ENCODE assay signal across 12 cellular contexts in genomic region chr14:73235531-73236155, GRCh38. TPM values are rescaled to one million over a fixed set of nuclear protein-coding genes. Genes with fewer than 3 reads are reported as not detected.
DNase-seq lines count a peak whose midpoint lies in the region; ATAC-seq, FAIRE-seq and TF ChIP-seq lines count a peak whose summit lies in the region.
"Had no signal": no experiment of that assay in that cellular context is flagged by ENCODE, and none has a peak within 500 bp of the region (broad histone marks: within the 10 kb centered on the region; RNA-seq: fewer than 3 reads in every experiment).

No MANE protein-coding gene starts in this region.

- H3K9ac ChIP-seq in HUES64 (ENCODE audit: low read depth, low read length) (peak overlapping the region; percentile 50), iPS-15b (ENCODE audit: low read depth, low read length) (no peak overlapping the region)

- 0% methylated on average over 3 of the region's 6 CpGs for WGBS in HUES64
- WGBS in small intestine, 3 donors, result 18 to 37% (median 33%) methylated on average over 6 of the region's 6 CpGs

- peak; percentile 53 for DNase-seq in small intestine
- DNase-seq in KG1 (lab: John Stamatoyannopoulos, UW), result no peak
- no peak for DNase-seq in NOMO-1 treated with DMSO at 0.1 percent for 48 hours (lab: John Stamatoyannopoulos, UW; ENCODE audit: unreplicated experiment)
- no peak for DNase-seq in Ammon's horn (ENCODE audit: low spot score)
- no peak for DNase-seq in brain microvascular endothelial cell
- DNase-seq: activated naive CD4-positive, alpha-beta T cell treated with anti-CD3 and anti-CD28 coated beads, Interleukin-2, amount 50 U/mL, for 16 hours; DMS153; NCI-H1092 had no signal

- H3K4me1 Mint-ChIP-seq in activated T-helper 17 cell treated with anti-CD3 and anti-CD28 coated beads, Interleukin-2, amount 50 U/mL, for 72 hours, result peaks cover 4% of the 10 kb centered on the region

- peak overlapping the region; percentile 52 for H3K4me3 ChIP-seq in HUES64 (ENCODE audit: low read length)
- peak overlapping the region; percentile 20 for H3K4me3 ChIP-seq in iPS-15b (ENCODE audit: low read depth, low read length)
- no peak overlapping the region for H3K4me3 ChIP-seq in small intestine (ENCODE audit: low read depth in 1 of 2, low read length in 2 of 2)
- H3K4me3 ChIP-seq in brain microvascular endothelial cell (ENCODE audit: low read depth, low read length), result no peak overlapping the region

- no peak overlapping the region for H3K27ac Mint-ChIP-seq in activated T-helper 17 cell treated with anti-CD3 and anti-CD28 coated beads, Interleukin-2, amount 50 U/mL, for 72 hours

- in situ Hi-C loops in brain microvascular endothelial cell (cut with HindIII; ENCODE audit: low pct_ligation_motif_present, low sequenced_read_pairs), result no loop called here

- no peak for ATAC-seq in activated T-helper 17 cell treated with anti-CD3 and anti-CD28 coated beads, Interleukin-2, amount 50 U/mL, for 72 hours (replicated peaks)

- no peaks in the 10 kb centered on the region for H3K9me3 ChIP-seq in HUES64 (ENCODE audit: insufficient read depth, low read depth, low read length)
- no peaks in the 10 kb centered on the region for H3K9me3 ChIP-seq in iPS-15b (ENCODE audit: control insufficient read depth, insufficient read depth, low read length)
- no peaks in the 10 kb centered on the region for H3K9me3 ChIP-seq in small intestine (ENCODE audit: control insufficient read depth, low read depth)

- H3K4me1 ChIP-seq in HUES64 (ENCODE audit: insufficient read depth, low read length), result peaks cover 54% of the 10 kb centered on the region
- H3K4me1 ChIP-seq in iPS-15b (ENCODE audit: control insufficient read depth, insufficient read depth, low read length), result peaks cover 33% of the 10 kb centered on the region
- H3K4me1 ChIP-seq in small intestine (ENCODE audit: control insufficient read depth in 2 of 2, insufficient read depth in 1 of 2, low read depth in 1 of 2, low read length in 1 of 2), result peaks cover 0 to 8% of the 10 kb centered on the region in 2 donors

- H3K27me3 ChIP-seq in HUES64 (ENCODE audit: insufficient read depth, low read length) (peaks cover 62% of the 10 kb centered on the region), iPS-15b (ENCODE audit: control insufficient read depth, insufficient read depth, low read length) (peaks cover 29% of the 10 kb centered on the region), small intestine (ENCODE audit: control insufficient read depth in 2 of 2, insufficient read depth in 2 of 2, low read length in 2 of 2) (peaks cover 3 to 5% of the 10 kb centered on the region in 2 donors), brain microvascular endothelial cell (replicated peaks) (peaks cover 13% of the 10 kb centered on the region)

- H3K36me3 Mint-ChIP-seq in activated T-helper 17 cell treated with anti-CD3 and anti-CD28 coated beads, Interleukin-2, amount 50 U/mL, for 72 hours (ENCODE audit: low read depth), result no peaks in the 10 kb centered on the region

- peak overlapping the region; percentile 38 for H3K4me3 Mint-ChIP-seq in activated T-helper 17 cell treated with anti-CD3 and anti-CD28 coated beads, Interleukin-2, amount 50 U/mL, for 72 hours

- peaks cover 50% of the 10 kb centered on the region for H3K27me3 Mint-ChIP-seq in activated T-helper 17 cell treated with anti-CD3 and anti-CD28 coated beads, Interleukin-2, amount 50 U/mL, for 72 hours

- no peak for FAIRE-seq in small intestine (lab: Jason Lieb, UNC)

- H3K36me3 ChIP-seq in HUES64 (ENCODE audit: insufficient read depth, low read length), result no peaks in the 10 kb centered on the region
- H3K36me3 ChIP-seq in iPS-15b (ENCODE audit: control insufficient read depth, insufficient read depth, low read length), result no peaks in the 10 kb centered on the region
- no peaks in the 10 kb centered on the region for H3K36me3 ChIP-seq in small intestine (ENCODE audit: control insufficient read depth in 2 of 2, insufficient read depth in 2 of 2, low read length in 2 of 2)
- H3K36me3 ChIP-seq in brain microvascular endothelial cell (replicated peaks), result no peaks in the 10 kb centered on the region

- TF ChIP-seq CTCF in brain microvascular endothelial cell (IDR thresholded peaks at IDR 0.05; ENCODE audit: low read depth, low read length, missing control alignments), result no peak

- no peaks in the 10 kb centered on the region for H3K9me3 Mint-ChIP-seq in activated T-helper 17 cell treated with anti-CD3 and anti-CD28 coated beads, Interleukin-2, amount 50 U/mL, for 72 hours

- H3K27ac ChIP-seq in HUES64 (ENCODE audit: low read depth, low read length), result peak overlapping the region; percentile 96
- no peak overlapping the region for H3K27ac ChIP-seq in small intestine (ENCODE audit: low read depth in 1 of 2, low read length in 1 of 2)
- H3K27ac ChIP-seq in brain microvascular endothelial cell, result no peak overlapping the region
- H3K27ac ChIP-seq: HL-60 had no signal

RNA-seq across cellular contexts. Expression of gene PAPLN, which starts 1.7 kb away (rescaled TPM):
- polyA plus RNA-seq in HUES64 (2013, experiment 1 of 2), result 6.8 TPM
- polyA plus RNA-seq in HUES64 (2013, experiment 2 of 2), result 5.1 TPM
- total RNA-seq in activated T-helper 17 cell treated with anti-CD3 and anti-CD28 coated beads, Interleukin-2, amount 50 U/mL, for 72 hours, result 1 to 10 TPM in 1 of 2 donors, under 1 TPM in 1; 0.19 to 1.1 TPM
- 1 to 10 TPM in 2 of 3 donors, under 1 TPM in 1; 0.45 to 3.0 (median 1.1) TPM for polyA plus RNA-seq in small intestine

Comparison
In these comparisons a context has a peak if more than half of its experiments do, and no peak if none do; other contexts are left out.
1. H3K4me3 ChIP-seq: peak in HUES64 (single experiment) and iPS-15b (single experiment); none in small intestine (0 of 2) and brain microvascular endothelial cell (single experiment).